2 cellular contexts compared by ENCODE assay signal in genomic region chr10:3408603-3409365, GRCh38.
TF ChIP-seq lines count a peak whose summit lies in the region.

No MANE protein-coding gene starts in this region.

TF ChIP-seq in IMR-90, 13 proteins besides CTCF, POLR2A, EP300 and RAD21 (continued from another document):
- TF ChIP-seq USF2 (IDR thresholded peaks at IDR 0.05; ENCODE audit: low read depth, low read length), result no peak
- no peak for TF ChIP-seq RFX5 (IDR thresholded peaks at IDR 0.05; ENCODE audit: low read depth, low read length)
- TF ChIP-seq ELK1 (IDR thresholded peaks at IDR 0.05; ENCODE audit: borderline replicate concordance, low read depth, low read length), result no peak
- no peak for TF ChIP-seq FOS (IDR thresholded peaks at IDR 0.05; ENCODE audit: low read depth, low read length)
- TF ChIP-seq NFE2L2 (IDR thresholded peaks at IDR 0.05; ENCODE audit: low read depth, low read length), result no peak
- no peak for TF ChIP-seq MAZ (IDR thresholded peaks at IDR 0.05; ENCODE audit: borderline replicate concordance, low read depth, low read length)
- no peak for TF ChIP-seq CEBPB (IDR thresholded peaks at IDR 0.05; ENCODE audit: low read depth, low read length)
- no peak for TF ChIP-seq BHLHE40 (IDR thresholded peaks at IDR 0.05; ENCODE audit: low read depth, low read length)
- no peak for TF ChIP-seq RCOR1 (IDR thresholded peaks at IDR 0.05; ENCODE audit: insufficient replicate concordance, low read length)
- TF ChIP-seq CHD1 (IDR thresholded peaks at IDR 0.05; ENCODE audit: low read depth, low read length), result no peak
- no peak for TF ChIP-seq MAFK (IDR thresholded peaks at IDR 0.05; ENCODE audit: low read depth, low read length)

TF ChIP-seq in HepG2, 621 proteins besides CTCF, POLR2A, EP300 and RAD21:
- TF ChIP-seq FOXP4 (CRISPR knock-in tag; IDR thresholded peaks at IDR 0.05) (no peak), ZBTB7A (CRISPR knock-in tag; IDR thresholded peaks at IDR 0.05) (no peak), ZNF230 (CRISPR knock-in tag; IDR thresholded peaks at IDR 0.05) (no peak), KMT2B (CRISPR knock-in tag; IDR thresholded peaks at IDR 0.05) (no peak), HDAC6 (IDR thresholded peaks at IDR 0.05; ENCODE audit: low read depth, low read length) (no peak), HOXA5 (CRISPR knock-in tag; IDR thresholded peaks at IDR 0.05) (no peak), KLF13 (CRISPR knock-in tag; IDR thresholded peaks at IDR 0.05) (no peak), ZEB1 (IDR thresholded peaks at IDR 0.05; ENCODE audit: insufficient replicate concordance, low read depth) (no peak), JUND (CRISPR knock-in tag; IDR thresholded peaks at IDR 0.05) (no peak), ELF3 (CRISPR knock-in tag; IDR thresholded peaks at IDR 0.05) (no peak), HNRNPLL (IDR thresholded peaks at IDR 0.05; ENCODE audit: low read depth, low read length, poor library complexity, severe bottlenecking) (no peak), TSC22D2 (CRISPR knock-in tag; IDR thresholded peaks at IDR 0.05; ENCODE audit: borderline replicate concordance) (no peak), NFYB (CRISPR knock-in tag; IDR thresholded peaks at IDR 0.05) (no peak), AGO2 (optimal IDR thresholded peaks at IDR 0.05; ENCODE audit: low read depth, low read length) (no peak), CCAR2 (optimal IDR thresholded peaks at IDR 0.05; ENCODE audit: low read depth, low read length) (no peak), ZNF512B (CRISPR knock-in tag; IDR thresholded peaks at IDR 0.05; ENCODE audit: borderline replicate concordance) (no peak)
